Comparison of ENCODE assay signal across 14 cellular contexts in genomic region chr4:168716411-168717129, GRCh38.
DNase-seq lines count a peak whose midpoint lies in the region; ATAC-seq and TF ChIP-seq lines count a peak whose summit lies in the region.
"Had no signal": no experiment of that assay in that cellular context is flagged by ENCODE, and none has a peak within 500 bp of the region (broad histone marks: within the 10 kb centered on the region; RNA-seq: fewer than 3 reads in every experiment).

No MANE protein-coding gene starts in this region.

- peaks cover 36% of the 10 kb centered on the region for H3K4me1 Mint-ChIP-seq in osteocyte (ENCODE audit: unreplicated experiment)
- H3K4me1 Mint-ChIP-seq in activated CD8-positive, alpha-beta memory T cell treated with anti-CD3 and anti-CD28 coated beads, Interleukin-2, amount 10 ng/mL, durations not matched to agents 7 days and 5 days: peaks cover 3% of the 10 kb centered on the region
- peaks cover 7% of the 10 kb centered on the region for H3K4me1 Mint-ChIP-seq in activated T-cell treated with anti-CD3 and anti-CD28 coated beads, Interleukin-2, amount 50 U/mL, for 72 hours (ENCODE audit: low read depth)
- H3K4me1 Mint-ChIP-seq: central memory CD8-positive, alpha-beta T cell had no signal

- H3K27ac Mint-ChIP-seq in osteocyte (ENCODE audit: unreplicated experiment): peak overlapping the region; percentile 73
- H3K27ac Mint-ChIP-seq in activated CD8-positive, alpha-beta memory T cell treated with anti-CD3 and anti-CD28 coated beads, Interleukin-2, amount 10 ng/mL, durations not matched to agents 7 days and 5 days: no peak overlapping the region
- H3K27ac Mint-ChIP-seq in activated T-cell treated with anti-CD3 and anti-CD28 coated beads, Interleukin-2, amount 50 U/mL, for 72 hours: no peak overlapping the region

- H3K9me3 ChIP-seq in adrenal gland (replicated peaks in 1 of 3) (no peaks in the 10 kb centered on the region), gastroesophageal sphincter (no peaks in the 10 kb centered on the region), tibial artery (no peaks in the 10 kb centered on the region)

- intact Hi-C loops in adrenal gland (cut with DNase I): loop anchor here in 1 of 2 donors (10.0 kb wide), 1 partner anchor 198 kb away; no protein-coding TSS in a partner anchor
- intact Hi-C loops in tibial artery (cut with DNase I; ENCODE audit: low total_unique reads): loop anchor here (5.0 kb wide), 1 partner anchor 116 kb away; no protein-coding TSS in a partner anchor

- TF ChIP-seq CTCF in adrenal gland (IDR thresholded peaks at IDR 0.05): no peak
- TF ChIP-seq CTCF in gastroesophageal sphincter (IDR thresholded peaks at IDR 0.05): no peak
- no peak for TF ChIP-seq CTCF in osteocyte (IDR thresholded peaks at IDR 0.05)
- TF ChIP-seq CTCF in tibial artery (IDR thresholded peaks at IDR 0.05): no peak

- DNase-seq in adrenal gland (peak in 1 of 7 donors; percentile 26), osteocyte (ENCODE audit: extremely low spot score, unreplicated experiment) (no peak), tibial artery (peak in 1 of 2 donors; percentile 52), C1 segment of cervical spinal cord (lab: John Stamatoyannopoulos, UW) (no peak)
- no peak for DNase-seq in activated CD8-positive, alpha-beta memory T cell treated with anti-CD3 and anti-CD28 coated beads, Interleukin-2, amount 10 ng/mL, durations not matched to agents 7 days and 5 days
- DNase-seq in activated T-cell treated with anti-CD3 and anti-CD28 coated beads, Interleukin-2, amount 50 U/mL, for 72 hours: no peak
- DNase-seq: activated CD4-positive, CD25-positive, alpha-beta regulatory T cell treated with anti-CD3 and anti-CD28 coated beads, Interleukin-2, amount 50 U/mL, for 72 hours; activated CD8-positive, alpha-beta memory T cell treated with anti-CD3 and anti-CD28 coated beads, Interleukin-2, amount 50 U/mL, for 48 hours; activated naive CD4-positive, alpha-beta T cell treated with anti-CD3 and anti-CD28 coated beads, Interleukin-2, amount 50 U/mL, for 16 hours; DMS79; NCI-H526 treated with DMSO at 0.1 percent for 48 hours had no signal

- WGBS in adrenal gland, 4 donors: 53 to 60% (median 57%) methylated on average over 3 of the region's 3 CpGs
- 31 to 74% methylated on average over 2 to 3 of the region's 3 CpGs for WGBS in gastroesophageal sphincter (ENCODE audit: low coverage in 1 of 2), 2 donors

- no peak overlapping the region for H3K4me3 Mint-ChIP-seq in osteocyte (ENCODE audit: unreplicated experiment)
- H3K4me3 Mint-ChIP-seq in activated CD8-positive, alpha-beta memory T cell treated with anti-CD3 and anti-CD28 coated beads, Interleukin-2, amount 10 ng/mL, durations not matched to agents 7 days and 5 days: no peak overlapping the region
- no peak overlapping the region for H3K4me3 Mint-ChIP-seq in activated T-cell treated with anti-CD3 and anti-CD28 coated beads, Interleukin-2, amount 50 U/mL, for 72 hours
- H3K4me3 Mint-ChIP-seq: central memory CD8-positive, alpha-beta T cell had no signal

- CTCF ChIA-PET in activated CD8-positive, alpha-beta memory T cell treated with anti-CD3 and anti-CD28 coated beads, Interleukin-2, amount 10 ng/mL, durations not matched to agents 7 days and 5 days (lab: Charles Lee): interaction anchor here (1.9 kb wide), 1 partner anchor 205 kb away, joined by 5 read pairs; no protein-coding TSS in a partner anchor

- H3K27me3 Mint-ChIP-seq in osteocyte (ENCODE audit: unreplicated experiment): no peaks in the 10 kb centered on the region
- H3K27me3 Mint-ChIP-seq in activated CD8-positive, alpha-beta memory T cell treated with anti-CD3 and anti-CD28 coated beads, Interleukin-2, amount 10 ng/mL, durations not matched to agents 7 days and 5 days: peaks cover 9% of the 10 kb centered on the region
- H3K27me3 Mint-ChIP-seq in activated T-cell treated with anti-CD3 and anti-CD28 coated beads, Interleukin-2, amount 50 U/mL, for 72 hours (ENCODE audit: low read depth): peaks cover 7% of the 10 kb centered on the region

- no peak for TF ChIP-seq POLR2A in adrenal gland (IDR thresholded peaks at IDR 0.05)
- no peak for TF ChIP-seq POLR2A in gastroesophageal sphincter (IDR thresholded peaks at IDR 0.05)

- peak; percentile 85 for ATAC-seq in gastroesophageal sphincter
- no peak for ATAC-seq in activated CD8-positive, alpha-beta memory T cell treated with anti-CD3 and anti-CD28 coated beads, Interleukin-2, amount 10 ng/mL, durations not matched to agents 7 days and 5 days
- ATAC-seq in HG03045 (IDR thresholded peaks at IDR 0.05; ENCODE audit: unreplicated experiment): no peak
- no peak for ATAC-seq in activated T-cell treated with anti-CD3 and anti-CD28 coated beads, Interleukin-2, amount 50 U/mL, for 72 hours (replicated peaks in 1 of 2)

- H3K36me3 Mint-ChIP-seq in osteocyte (ENCODE audit: unreplicated experiment): peaks cover 55% of the 10 kb centered on the region
- no peaks in the 10 kb centered on the region for H3K36me3 Mint-ChIP-seq in activated CD8-positive, alpha-beta memory T cell treated with anti-CD3 and anti-CD28 coated beads, Interleukin-2, amount 10 ng/mL, durations not matched to agents 7 days and 5 days
- no peaks in the 10 kb centered on the region for H3K36me3 Mint-ChIP-seq in activated T-cell treated with anti-CD3 and anti-CD28 coated beads, Interleukin-2, amount 50 U/mL, for 72 hours (ENCODE audit: insufficient read depth in 2 of 2)

- peak overlapping the region in 3 of 5 donors; percentile 7 to 80 (median 61) for H3K27ac ChIP-seq in adrenal gland
- peak overlapping the region; percentile 82 to 94 (median 90) for H3K27ac ChIP-seq in gastroesophageal sphincter
- peak overlapping the region; percentile 78 to 81 for H3K27ac ChIP-seq in tibial artery

- peak; percentile 92 for TF ChIP-seq EP300 in gastroesophageal sphincter (IDR thresholded peaks at IDR 0.05)

- H3K27me3 ChIP-seq in adrenal gland: no peaks in the 10 kb centered on the region
- no peaks in the 10 kb centered on the region for H3K27me3 ChIP-seq in gastroesophageal sphincter
- no peaks in the 10 kb centered on the region for H3K27me3 ChIP-seq in tibial artery

- no peaks in the 10 kb centered on the region for H3K36me3 ChIP-seq in adrenal gland (replicated peaks in 1 of 2)
- no peaks in the 10 kb centered on the region for H3K36me3 ChIP-seq in gastroesophageal sphincter
- H3K36me3 ChIP-seq in tibial artery: no peaks in the 10 kb centered on the region

- no peak overlapping the region for H3K4me3 ChIP-seq in adrenal gland
- H3K4me3 ChIP-seq in gastroesophageal sphincter: no peak overlapping the region
- H3K4me3 ChIP-seq in tibial artery: no peak overlapping the region

- peaks cover 3% of the 10 kb centered on the region for H3K9me3 Mint-ChIP-seq in osteocyte (ENCODE audit: unreplicated experiment)
- H3K9me3 Mint-ChIP-seq in activated CD8-positive, alpha-beta memory T cell treated with anti-CD3 and anti-CD28 coated beads, Interleukin-2, amount 10 ng/mL, durations not matched to agents 7 days and 5 days (ENCODE audit: low read depth): no peaks in the 10 kb centered on the region
- no peaks in the 10 kb centered on the region for H3K9me3 Mint-ChIP-seq in activated T-cell treated with anti-CD3 and anti-CD28 coated beads, Interleukin-2, amount 50 U/mL, for 72 hours
- H3K9me3 Mint-ChIP-seq: central memory CD8-positive, alpha-beta T cell had no signal

- H3K4me1 ChIP-seq in adrenal gland (replicated peaks in 1 of 2) (no peaks in the 10 kb centered on the region), gastroesophageal sphincter (peaks cover 6 to 42% (median 24%) of the 10 kb centered on the region in 3 donors), tibial artery (peaks cover 0 to 52% (median 26%) of the 10 kb centered on the region in 4 donors)
